In genomic region chr5:35436441-35437057, GRCh38 we compare ENCODE assay signal across 8 cellular contexts.
DNase-seq lines count a peak whose midpoint lies in the region; ATAC-seq and TF ChIP-seq lines count a peak whose summit lies in the region.

No MANE protein-coding gene starts in this region.

- DNase-seq in A172 (ENCODE audit: low spot score) = peak; percentile 46
- no peak for DNase-seq in GM12864 (ENCODE audit: low read depth)
- peak; percentile 39 for DNase-seq in LHCN-M2 (ENCODE audit: low read depth)
- peak; percentile 28 for DNase-seq in SW480 (ENCODE audit: low spot score)
- peak; percentile 50 for DNase-seq in iPS-NIHi11 (ENCODE audit: low spot score)
- no peak for DNase-seq in NCI-H2107 (lab: John Stamatoyannopoulos, UW)
- DNase-seq in OCI-M2 (lab: John Stamatoyannopoulos, UW; ENCODE audit: unreplicated experiment) = no peak

- no peak overlapping the region for H3K4me3 ChIP-seq in GM12864 (ENCODE audit: low read depth, low read length)

- no peak for ATAC-seq in GM21528 (IDR thresholded peaks at IDR 0.05; ENCODE audit: low FRiP score, unreplicated experiment)

- TF ChIP-seq CTCF in GM12864 (IDR thresholded peaks at IDR 0.05; ENCODE audit: low read depth, low read length, missing control alignments) = peak; percentile 43

Comparison
In these comparisons a context has a peak if more than half of its experiments do, and no peak if none do; other contexts are left out.
1. DNase-seq: peak in A172 (single experiment), LHCN-M2 (single experiment), SW480 (single experiment) and iPS-NIHi11 (single experiment); none in GM12864 (single experiment), NCI-H2107 (single experiment) and OCI-M2 (single experiment).